ENCODE assay signal across 18 cellular contexts in genomic region chr1:50416150-50416527, GRCh38. TPM values are rescaled to one million over a fixed set of nuclear protein-coding genes. Genes with fewer than 3 reads are reported as not detected.
A peak's percentile ranks its signal among the peaks of the same experiment; 100 is the strongest.
DNase-seq lines count a peak whose midpoint lies in the region; ATAC-seq and TF ChIP-seq lines count a peak whose summit lies in the region.
"Had no signal": no experiment of that assay in that cellular context is flagged by ENCODE, and none has a peak within 500 bp of the region (broad histone marks: within the 10 kb centered on the region; RNA-seq: fewer than 3 reads in every experiment).

No MANE protein-coding gene starts in this region.

- peaks cover 12% of the 10 kb centered on the region for H3K9me3 Mint-ChIP-seq in activated CD4-positive, alpha-beta T cell treated with anti-CD3 and anti-CD28 coated beads, Interleukin-2, amount 10 ng/mL, durations not matched to agents 24 days and 14 days
- H3K9me3 Mint-ChIP-seq in activated CD4-positive, alpha-beta T cell treated with anti-CD3 and anti-CD28 coated beads for 36 hours (ENCODE audit: low read depth) = no peaks in the 10 kb centered on the region
- H3K9me3 Mint-ChIP-seq in glutamatergic neuron (ENCODE audit: unreplicated experiment) (peaks cover 9% of the 10 kb centered on the region), neural progenitor cell (peaks cover 8% of the 10 kb centered on the region)
- H3K9me3 Mint-ChIP-seq: CD4-positive, alpha-beta T cell had no signal

- CTCF ChIA-PET in activated CD4-positive, alpha-beta T cell treated with anti-CD3 and anti-CD28 coated beads for 36 hours (lab: Charles Lee) = no interaction called here

- TF ChIP-seq CTCF in glutamatergic neuron (IDR thresholded peaks at IDR 0.05; ENCODE audit: partially characterized antibody, unreplicated experiment) (no peak), neural progenitor cell (IDR thresholded peaks at IDR 0.05) (no peak)

- H3K4me3 ChIP-seq in HUES48 (ENCODE audit: low read depth, low read length) (peak overlapping the region; percentile 53), neural progenitor cell (peak overlapping the region; percentile 24)
- H3K4me3 ChIP-seq: right atrium auricular region, uterus had no signal

- H3K27ac ChIP-seq in HUES48 (ENCODE audit: low read depth, low read length) (no peak overlapping the region), neural progenitor cell (no peak overlapping the region)
- H3K27ac ChIP-seq: epithelial cell of prostate, right atrium auricular region, uterus had no signal

- H3K79me2 ChIP-seq in neural progenitor cell (ENCODE audit: low read depth) = no peaks in the 10 kb centered on the region

- intact Hi-C loops in activated CD4-positive, alpha-beta T cell treated with anti-CD3 and anti-CD28 coated beads, Interleukin-2, amount 10 ng/mL, durations not matched to agents 24 days and 14 days (cut with micrococcal nuclease) = no loop called here
- intact Hi-C loops in activated CD4-positive, alpha-beta T cell treated with anti-CD3 and anti-CD28 coated beads for 36 hours (cut with DNase I, micrococcal nuclease) = no loop called here

- H3K4me3 Mint-ChIP-seq in activated CD4-positive, alpha-beta T cell treated with anti-CD3 and anti-CD28 coated beads, Interleukin-2, amount 10 ng/mL, durations not matched to agents 24 days and 14 days = no peak overlapping the region
- H3K4me3 Mint-ChIP-seq in activated CD4-positive, alpha-beta T cell treated with anti-CD3 and anti-CD28 coated beads for 36 hours = no peak overlapping the region
- H3K4me3 Mint-ChIP-seq in glutamatergic neuron (ENCODE audit: unreplicated experiment) (peak overlapping the region; percentile 63), neural progenitor cell (peak overlapping the region; percentile 53)
- H3K4me3 Mint-ChIP-seq: activated B cell treated with CpG ODN at 0.5 μM for 24 hours; CD4-positive, alpha-beta T cell had no signal

- H3K4me1 ChIP-seq in HUES48 (ENCODE audit: control insufficient read depth, insufficient read depth, low read length) (peaks cover 18% of the 10 kb centered on the region; the same call in 1 of the 2 replicates), neural progenitor cell (peaks cover 16% of the 10 kb centered on the region)

- H3K9me3 ChIP-seq in HUES48 (ENCODE audit: control insufficient read depth, insufficient read depth, low read length) = no peaks in the 10 kb centered on the region
- H3K9me3 ChIP-seq in neural progenitor cell (ENCODE audit: low read depth) = no peaks in the 10 kb centered on the region
- H3K9me3 ChIP-seq: uterus had no signal

- peaks cover 59% of the 10 kb centered on the region for H3K27me3 Mint-ChIP-seq in activated CD4-positive, alpha-beta T cell treated with anti-CD3 and anti-CD28 coated beads, Interleukin-2, amount 10 ng/mL, durations not matched to agents 24 days and 14 days
- H3K27me3 Mint-ChIP-seq in activated CD4-positive, alpha-beta T cell treated with anti-CD3 and anti-CD28 coated beads for 36 hours = peaks cover 57% of the 10 kb centered on the region
- H3K27me3 Mint-ChIP-seq in glutamatergic neuron (ENCODE audit: unreplicated experiment) (peaks cover 39% of the 10 kb centered on the region), neural progenitor cell (ENCODE audit: insufficient read depth, low read depth) (peaks cover 67% of the 10 kb centered on the region)

- peaks cover 99% of the 10 kb centered on the region for H3K27me3 ChIP-seq in HUES48 (ENCODE audit: control insufficient read depth, insufficient read depth, low read length)
- H3K27me3 ChIP-seq in neural progenitor cell = peaks cover 100% of the 10 kb centered on the region

- POLR2A ChIA-PET in activated CD4-positive, alpha-beta T cell treated with anti-CD3 and anti-CD28 coated beads for 36 hours (lab: Charles Lee) = no interaction called here

- no peaks in the 10 kb centered on the region for H3K36me3 ChIP-seq in HUES48 (ENCODE audit: control insufficient read depth, insufficient read depth, low read length)
- no peaks in the 10 kb centered on the region for H3K36me3 ChIP-seq in neural progenitor cell
- H3K36me3 ChIP-seq: right atrium auricular region, uterus had no signal

- H3K9ac ChIP-seq in HUES48 (ENCODE audit: low read depth, low read length) (no peak overlapping the region), neural progenitor cell (no peak overlapping the region)

- peak; percentile 48 for DNase-seq in activated CD4-positive, alpha-beta T cell treated with anti-CD3 and anti-CD28 coated beads, Interleukin-2, amount 10 ng/mL, durations not matched to agents 24 days and 14 days
- DNase-seq in activated CD4-positive, alpha-beta T cell treated with anti-CD3 and anti-CD28 coated beads for 36 hours = no peak
- no peak for DNase-seq in glutamatergic neuron
- DNase-seq in neural progenitor cell (ENCODE audit: low spot score) = peak; percentile 9
- no peak for DNase-seq in KG1 (lab: John Stamatoyannopoulos, UW)
- no peak for DNase-seq in NCI-H1417 (lab: John Stamatoyannopoulos, UW)
- DNase-seq: ACHN; activated B cell treated with CpG ODN at 0.5 μM for 24 hours; CD4-positive, alpha-beta T cell; DMS79 treated with DMSO at 0.1 percent for 48 hours; kidney; NCI-H187; uterus had no signal

- peaks cover 11% of the 10 kb centered on the region for H3K4me1 Mint-ChIP-seq in activated CD4-positive, alpha-beta T cell treated with anti-CD3 and anti-CD28 coated beads, Interleukin-2, amount 10 ng/mL, durations not matched to agents 24 days and 14 days
- H3K4me1 Mint-ChIP-seq in activated CD4-positive, alpha-beta T cell treated with anti-CD3 and anti-CD28 coated beads for 36 hours = peaks cover 20% of the 10 kb centered on the region
- no peaks in the 10 kb centered on the region for H3K4me1 Mint-ChIP-seq in glutamatergic neuron (ENCODE audit: low read depth, unreplicated experiment)
- peaks cover 23% of the 10 kb centered on the region for H3K4me1 Mint-ChIP-seq in neural progenitor cell

- no peak for ATAC-seq in activated CD4-positive, alpha-beta T cell treated with anti-CD3 and anti-CD28 coated beads for 36 hours
- ATAC-seq in HG02884 (IDR thresholded peaks at IDR 0.05; ENCODE audit: unreplicated experiment) = no peak

- H3F3A ChIP-seq in neural progenitor cell (ENCODE audit: low read depth) = peaks cover 31% of the 10 kb centered on the region

- H4K20me1 ChIP-seq in neural progenitor cell (ENCODE audit: low read depth) = peaks cover 50% of the 10 kb centered on the region

- peaks cover 13% of the 10 kb centered on the region for H3K36me3 Mint-ChIP-seq in activated CD4-positive, alpha-beta T cell treated with anti-CD3 and anti-CD28 coated beads, Interleukin-2, amount 10 ng/mL, durations not matched to agents 24 days and 14 days (ENCODE audit: low read depth)
- H3K36me3 Mint-ChIP-seq in activated CD4-positive, alpha-beta T cell treated with anti-CD3 and anti-CD28 coated beads for 36 hours (ENCODE audit: low read depth) = no peaks in the 10 kb centered on the region
- H3K36me3 Mint-ChIP-seq in glutamatergic neuron (ENCODE audit: unreplicated experiment) (peaks cover 9% of the 10 kb centered on the region), neural progenitor cell (peaks cover 7% of the 10 kb centered on the region)

- H3K27ac Mint-ChIP-seq in activated CD4-positive, alpha-beta T cell treated with anti-CD3 and anti-CD28 coated beads, Interleukin-2, amount 10 ng/mL, durations not matched to agents 24 days and 14 days = peak overlapping the region; percentile 45
- no peak overlapping the region for H3K27ac Mint-ChIP-seq in activated CD4-positive, alpha-beta T cell treated with anti-CD3 and anti-CD28 coated beads for 36 hours
- no peak overlapping the region for H3K27ac Mint-ChIP-seq in glutamatergic neuron (ENCODE audit: unreplicated experiment)
- H3K27ac Mint-ChIP-seq in neural progenitor cell = no peak overlapping the region
- H3K27ac Mint-ChIP-seq: activated B cell treated with CpG ODN at 0.5 μM for 24 hours; CD4-positive, alpha-beta T cell had no signal

- no peak overlapping the region for H2AFZ ChIP-seq in neural progenitor cell (replicated peaks)

- peak overlapping the region; percentile 69 for H3K4me2 ChIP-seq in neural progenitor cell

RNA-seq across cellular contexts. Expression of gene DMRTA2, which starts 7.1 kb away (rescaled TPM):
- not detected in 2 replicates for total RNA-seq in activated CD4-positive, alpha-beta T cell treated with anti-CD3 and anti-CD28 coated beads, Interleukin-2, amount 10 ng/mL, durations not matched to agents 24 days and 14 days
- not detected for total RNA-seq in activated CD4-positive, alpha-beta T cell treated with anti-CD3 and anti-CD28 coated beads for 36 hours
- total RNA-seq in glutamatergic neuron (ENCODE audit: unreplicated experiment) (0.42 TPM), neural progenitor cell (ENCODE audit: low replicate concordance) (0.46 TPM in 1 of 2 replicates, not detected in the other)
- total RNA-seq: activated B cell treated with CpG ODN at 0.5 μM for 24 hours; CD4-positive, alpha-beta T cell; HT-29; kidney; right atrium auricular region; uterus had no signal

Comparison
In these comparisons a context has a peak if more than half of its experiments do, and no peak if none do; other contexts are left out.
1. DNase-seq: peak in activated CD4-positive, alpha-beta T cell treated with anti-CD3 and anti-CD28 coated beads, Interleukin-2, amount 10 ng/mL, durations not matched to agents 24 days and 14 days (single experiment) and neural progenitor cell (single experiment); none in activated CD4-positive, alpha-beta T cell treated with anti-CD3 and anti-CD28 coated beads for 36 hours (single experiment), glutamatergic neuron (single experiment), KG1 (single experiment) and NCI-H1417 (0 of 3).
2. H3K4me3 Mint-ChIP-seq: peak in glutamatergic neuron (single experiment) and neural progenitor cell (single experiment); none in activated CD4-positive, alpha-beta T cell treated with anti-CD3 and anti-CD28 coated beads, Interleukin-2, amount 10 ng/mL, durations not matched to agents 24 days and 14 days (single experiment) and activated CD4-positive, alpha-beta T cell treated with anti-CD3 and anti-CD28 coated beads for 36 hours (single experiment).